27 cellular contexts compared by ENCODE assay signal in genomic region chr1:242025681-242026080, GRCh38. TPM values are rescaled to one million over a fixed set of nuclear protein-coding genes. Genes with fewer than 3 reads are reported as not detected.
"Had no signal": no experiment of that assay in that cellular context is flagged by ENCODE, and none has a peak within 500 bp of the region (broad histone marks: within the 10 kb centered on the region; RNA-seq: fewer than 3 reads in every experiment).

No MANE protein-coding gene starts in this region.

- H3K27me3 ChIP-seq: ascending aorta, body of pancreas, MG63, Peyer's patch, SJSA1 had no signal

- H3K36me3 Mint-ChIP-seq: activated CD4-positive, alpha-beta memory T cell treated with anti-CD3 and anti-CD28 coated beads for 36 hours; activated naive CD4-positive, alpha-beta T cell treated with anti-CD3 and anti-CD28 coated beads, Interleukin-2, amount 50 U/mL, for 72 hours had no signal

- H3K4me3 ChIP-seq: ascending aorta, body of pancreas, MG63, Peyer's patch, SJSA1 had no signal

- H3K4me3 Mint-ChIP-seq: activated CD4-positive, alpha-beta memory T cell treated with anti-CD3 and anti-CD28 coated beads for 36 hours; activated CD4-positive, alpha-beta T cell treated with anti-CD3 and anti-CD28 coated beads, Interleukin-2, amount 10 ng/mL, durations not matched to agents 7 days and 5 days; activated naive CD8-positive, alpha-beta T cell treated with anti-CD3 and anti-CD28 coated beads, Interleukin-2, amount 50 U/mL, for 24 hours; activated T-cell treated with anti-CD3 and anti-CD28 coated beads, Interleukin-2, amount 50 U/mL, for 4 hours; T-helper 1 cell treated with Interleukin-12 subunit alpha and Interleukin-12 subunit beta and Interleukin-4 antibody, amounts not matched to agents 30 μg/mL and 1 μg/mL, for 36 hours had no signal

- H3K9me3 ChIP-seq: ascending aorta, body of pancreas, MG63, Peyer's patch, SJSA1 had no signal

- DNase-seq: activated CD4-positive, alpha-beta memory T cell treated with anti-CD3 and anti-CD28 coated beads for 36 hours; activated CD4-positive, alpha-beta T cell treated with anti-CD3 and anti-CD28 coated beads, Interleukin-2, amount 10 ng/mL, durations not matched to agents 7 days and 5 days; activated CD4-positive, CD25-positive, alpha-beta regulatory T cell; activated CD8-positive, alpha-beta memory T cell treated with anti-CD3 and anti-CD28 coated beads for 24 hours; activated effector memory CD4-positive, alpha-beta T cell treated with anti-CD3 and anti-CD28 coated beads, Interleukin-2, amount 50 U/mL, for 16 hours; activated naive CD4-positive, alpha-beta T cell treated with Interleukin-2 at 50 U/mL for 16 hours; activated naive CD8-positive, alpha-beta T cell treated with anti-CD3 and anti-CD28 coated beads, Interleukin-2, amount 50 U/mL, for 24 hours; activated T-cell treated with anti-CD3 and anti-CD28 coated beads, Interleukin-2, amount 50 U/mL, for 4 hours; amniotic stem cell; body of pancreas; MG63; MV-4-11; NCI-H1092 treated with DMSO at 0.1 percent for 48 hours; NCI-H1417 treated with DMSO at 0.1 percent for 48 hours; NCI-H1694; NCI-H2029; NCI-H510A treated with DMSO at 0.1 percent for 48 hours; NCI-H69; Peyer's patch; Right ventricle myocardium superior had no signal

- H3K36me3 ChIP-seq: ascending aorta, MG63, Peyer's patch, SJSA1 had no signal

- H3K27ac Mint-ChIP-seq: activated CD4-positive, alpha-beta memory T cell treated with anti-CD3 and anti-CD28 coated beads for 36 hours; activated CD4-positive, alpha-beta T cell treated with anti-CD3 and anti-CD28 coated beads, Interleukin-2, amount 10 ng/mL, durations not matched to agents 7 days and 5 days; activated naive CD4-positive, alpha-beta T cell treated with anti-CD3 and anti-CD28 coated beads, Interleukin-2, amount 50 U/mL, for 72 hours; activated naive CD8-positive, alpha-beta T cell treated with anti-CD3 and anti-CD28 coated beads, Interleukin-2, amount 50 U/mL, for 24 hours; T-helper 1 cell treated with Interleukin-12 subunit alpha and Interleukin-12 subunit beta and Interleukin-4 antibody, amounts not matched to agents 30 μg/mL and 1 μg/mL, for 36 hours had no signal

- ATAC-seq: activated naive CD4-positive, alpha-beta T cell treated with anti-CD3 and anti-CD28 coated beads, Interleukin-2, amount 50 U/mL, for 72 hours; activated naive CD8-positive, alpha-beta T cell treated with anti-CD3 and anti-CD28 coated beads, Interleukin-2, amount 50 U/mL, for 24 hours; activated T-cell treated with anti-CD3 and anti-CD28 coated beads, Interleukin-2, amount 50 U/mL, for 4 hours; body of pancreas; SK-N-SH treated with all-trans-retinoic acid at 6 μM for 48 hours had no signal

- H3K27me3 Mint-ChIP-seq: activated CD4-positive, alpha-beta T cell treated with anti-CD3 and anti-CD28 coated beads, Interleukin-2, amount 10 ng/mL, durations not matched to agents 7 days and 5 days had no signal

- H3K4me1 ChIP-seq: ascending aorta, body of pancreas, Peyer's patch, SJSA1 had no signal

- H3K27ac ChIP-seq: ascending aorta, body of pancreas, Peyer's patch, RWPE1, SJSA1 had no signal

- H3K9me3 Mint-ChIP-seq: activated CD4-positive, alpha-beta memory T cell treated with anti-CD3 and anti-CD28 coated beads for 36 hours; activated CD4-positive, alpha-beta T cell treated with anti-CD3 and anti-CD28 coated beads, Interleukin-2, amount 10 ng/mL, durations not matched to agents 7 days and 5 days; activated naive CD4-positive, alpha-beta T cell treated with anti-CD3 and anti-CD28 coated beads, Interleukin-2, amount 50 U/mL, for 72 hours; activated naive CD8-positive, alpha-beta T cell treated with anti-CD3 and anti-CD28 coated beads, Interleukin-2, amount 50 U/mL, for 24 hours; activated T-cell treated with anti-CD3 and anti-CD28 coated beads, Interleukin-2, amount 50 U/mL, for 4 hours; T-helper 1 cell treated with Interleukin-12 subunit alpha and Interleukin-12 subunit beta and Interleukin-4 antibody, amounts not matched to agents 30 μg/mL and 1 μg/mL, for 36 hours had no signal

- H3K4me1 Mint-ChIP-seq: activated CD4-positive, alpha-beta T cell treated with anti-CD3 and anti-CD28 coated beads, Interleukin-2, amount 10 ng/mL, durations not matched to agents 7 days and 5 days; activated naive CD8-positive, alpha-beta T cell treated with anti-CD3 and anti-CD28 coated beads, Interleukin-2, amount 50 U/mL, for 24 hours had no signal

RNA-seq across cellular contexts. Expression of gene MAP1LC3C, which starts 26.8 kb away (rescaled TPM):
- total RNA-seq: activated CD4-positive, alpha-beta memory T cell treated with anti-CD3 and anti-CD28 coated beads for 36 hours; activated CD4-positive, alpha-beta T cell treated with anti-CD3 and anti-CD28 coated beads, Interleukin-2, amount 10 ng/mL, durations not matched to agents 7 days and 5 days; activated naive CD4-positive, alpha-beta T cell treated with anti-CD3 and anti-CD28 coated beads, Interleukin-2, amount 50 U/mL, for 72 hours; activated T-cell treated with anti-CD3 and anti-CD28 coated beads, Interleukin-2, amount 50 U/mL, for 4 hours; ascending aorta; bronchial epithelial cell; SJSA1 had no signal
